ENCODE assay signal across 23 cellular contexts in genomic region chr5:138949223-138949574, GRCh38.
"Had no signal": no experiment of that assay in that cellular context is flagged by ENCODE, and none has a peak within 500 bp of the region (broad histone marks: within the 10 kb centered on the region; RNA-seq: fewer than 3 reads in every experiment).

No MANE protein-coding gene starts in this region.

- H3K27ac Mint-ChIP-seq: activated T-helper 17 cell treated with anti-CD3 and anti-CD28 coated beads, Interleukin-2, amount 50 U/mL, for 72 hours; dendritic cell treated with granulocyte-macrophage colony-stimulating factor and Interleukin-4, amounts not matched to agents 40 ng/mL and 50 ng/mL, for 4 days; progenitor cell of endocrine pancreas had no signal

- H3K9me3 Mint-ChIP-seq: activated T-helper 17 cell treated with anti-CD3 and anti-CD28 coated beads, Interleukin-2, amount 50 U/mL, for 72 hours; dendritic cell treated with granulocyte-macrophage colony-stimulating factor and Interleukin-4, amounts not matched to agents 40 ng/mL and 50 ng/mL, for 4 days; immature natural killer cell; naive B cell had no signal

- H3K4me3 Mint-ChIP-seq: activated T-helper 17 cell treated with anti-CD3 and anti-CD28 coated beads, Interleukin-2, amount 50 U/mL, for 72 hours; dendritic cell treated with granulocyte-macrophage colony-stimulating factor and Interleukin-4, amounts not matched to agents 40 ng/mL and 50 ng/mL, for 4 days; immature natural killer cell; naive B cell had no signal

- H3K4me1 Mint-ChIP-seq: activated T-helper 17 cell treated with anti-CD3 and anti-CD28 coated beads, Interleukin-2, amount 50 U/mL, for 72 hours had no signal

- DNase-seq: activated CD4-positive, alpha-beta T cell treated with anti-CD3 and anti-CD28 coated beads, Interleukin-2, amount 50 U/mL, for 4 hours; activated CD4-positive, CD25-positive, alpha-beta regulatory T cell treated with anti-CD3 and anti-CD28 coated beads, Interleukin-2, amount 50 U/mL, for 72 hours; activated naive CD4-positive, alpha-beta T cell treated with anti-CD3 and anti-CD28 coated beads, Interleukin-2, amount 50 U/mL, for 16 hours; brain microvascular endothelial cell; gastrocnemius medialis; immature natural killer cell; left colon; naive B cell; occipital lobe; small intestine; stimulated activated CD4-positive, alpha-beta T cell treated with anti-CD3 and anti-CD28 coated beads, Interleukin-4, amount 100 ng/mL, for 4 hours; stimulated activated CD8-positive, alpha-beta memory T cell treated with anti-CD3 and anti-CD28 coated beads, Interleukin-4, amount 100 ng/mL, for 48 hours; stimulated activated naive CD8-positive, alpha-beta T cell treated with anti-CD3 and anti-CD28 coated beads, Interleukin-15, Interleukin-2, amounts not matched to agents 100 U/mL and 50 U/mL, for 24 hours; T-helper 1 cell; T1000 had no signal

- ATAC-seq: activated T-helper 17 cell treated with anti-CD3 and anti-CD28 coated beads, Interleukin-2, amount 50 U/mL, for 72 hours; gastrocnemius medialis; heart left ventricle; left colon; stimulated activated naive CD8-positive, alpha-beta T cell treated with anti-CD3 and anti-CD28 coated beads, Interleukin-15, Interleukin-2, amounts not matched to agents 100 U/mL and 50 U/mL, for 24 hours had no signal

- H3K27me3 ChIP-seq: brain microvascular endothelial cell, gastrocnemius medialis, heart left ventricle, right atrium auricular region, testis had no signal

- H3K36me3 ChIP-seq: brain microvascular endothelial cell had no signal

- H3K27ac ChIP-seq: brain microvascular endothelial cell, gastrocnemius medialis, SK-N-MC had no signal

- FAIRE-seq: small intestine had no signal

- H3K27me3 Mint-ChIP-seq: activated T-helper 17 cell treated with anti-CD3 and anti-CD28 coated beads, Interleukin-2, amount 50 U/mL, for 72 hours; dendritic cell treated with granulocyte-macrophage colony-stimulating factor and Interleukin-4, amounts not matched to agents 40 ng/mL and 50 ng/mL, for 4 days; naive B cell; progenitor cell of endocrine pancreas had no signal

- H3K4me3 ChIP-seq: gastrocnemius medialis, heart left ventricle, lung, right atrium auricular region, SK-N-MC, testis had no signal

- H3K9me3 ChIP-seq: gastrocnemius medialis, heart left ventricle, right atrium auricular region, testis had no signal
